ENCODE assay signal across 21 cellular contexts in the genomic region with DNA sequence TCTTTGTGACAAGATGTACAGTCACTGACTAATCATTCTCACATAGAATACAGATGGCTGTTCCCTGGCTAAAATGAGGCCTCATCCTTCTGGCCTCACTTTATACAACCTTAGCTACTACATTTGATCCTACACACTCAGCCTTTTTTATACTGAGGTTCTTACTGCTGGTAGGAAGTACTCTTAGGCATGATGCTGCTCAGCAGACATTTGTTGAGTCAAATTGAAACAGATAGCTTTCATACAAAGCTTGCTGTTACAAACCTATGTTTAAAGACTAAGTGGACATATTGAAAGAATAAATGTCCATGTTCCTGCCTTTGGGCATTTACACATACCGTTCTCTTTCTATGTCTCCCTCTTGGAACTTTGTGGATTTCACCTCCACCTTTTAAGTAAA.
DNase-seq lines count a peak whose midpoint lies in the region; ATAC-seq and TF ChIP-seq lines count a peak whose summit lies in the region.
"Had no signal": no experiment of that assay in that cellular context is flagged by ENCODE, and none has a peak within 500 bp of the region (broad histone marks: within the 10 kb centered on the region; RNA-seq: fewer than 3 reads in every experiment).

No MANE protein-coding gene starts in this region.

- H3K27me3 ChIP-seq in OCI-LY3 (ENCODE audit: low read depth, low read length) (no peaks in the 10 kb centered on the region), Karpas-422 (ENCODE audit: low read length) (no peaks in the 10 kb centered on the region), osteoblast (ENCODE audit: insufficient read depth, low read length) (no peaks in the 10 kb centered on the region)
- H3K27me3 ChIP-seq: pancreas had no signal

- H3K27ac Mint-ChIP-seq in activated naive CD8-positive, alpha-beta T cell treated with anti-CD3 and anti-CD28 coated beads for 36 hours: no peak overlapping the region
- H3K27ac Mint-ChIP-seq: activated CD4-positive, alpha-beta T cell treated with anti-CD3 and anti-CD28 coated beads, Interleukin-2, amount 10 ng/mL, durations not matched to agents 7 days and 5 days; activated T-cell treated with anti-CD3 and anti-CD28 coated beads, Interleukin-2, amount 50 U/mL, for 24 hours; stimulated activated naive B cell treated with anti-CD40 and anti-IgM and Interleukin-4, amounts not matched to agents 10 μg/mL and 1 μg/mL and 100 μg/mL, for 72 hours; type B pancreatic cell had no signal

- H3K4me1 ChIP-seq in OCI-LY3 (ENCODE audit: low read length): peaks cover 37% of the 10 kb centered on the region
- H3K4me1 ChIP-seq in Karpas-422 (ENCODE audit: low read length): no peaks in the 10 kb centered on the region
- no peaks in the 10 kb centered on the region for H3K4me1 ChIP-seq in osteoblast (ENCODE audit: insufficient read depth, low read length)
- H3K4me1 ChIP-seq: pancreas had no signal

- no peaks in the 10 kb centered on the region for H3K36me3 Mint-ChIP-seq in activated naive CD8-positive, alpha-beta T cell treated with anti-CD3 and anti-CD28 coated beads for 36 hours
- H3K36me3 Mint-ChIP-seq: stimulated activated naive B cell treated with anti-CD40 and anti-IgM and Interleukin-4, amounts not matched to agents 10 μg/mL and 1 μg/mL and 100 μg/mL, for 72 hours; type B pancreatic cell had no signal

- H3K4me3 Mint-ChIP-seq in activated naive CD8-positive, alpha-beta T cell treated with anti-CD3 and anti-CD28 coated beads for 36 hours: no peak overlapping the region
- H3K4me3 Mint-ChIP-seq: activated CD4-positive, alpha-beta T cell treated with anti-CD3 and anti-CD28 coated beads, Interleukin-2, amount 10 ng/mL, durations not matched to agents 7 days and 5 days; activated T-cell treated with anti-CD3 and anti-CD28 coated beads, Interleukin-2, amount 50 U/mL, for 24 hours; central memory CD8-positive, alpha-beta T cell; stimulated activated naive B cell treated with anti-CD40 and anti-IgM and Interleukin-4, amounts not matched to agents 10 μg/mL and 1 μg/mL and 100 μg/mL, for 72 hours; type B pancreatic cell had no signal

- no peaks in the 10 kb centered on the region for H3K79me2 ChIP-seq in OCI-LY3 (ENCODE audit: low read length)
- no peaks in the 10 kb centered on the region for H3K79me2 ChIP-seq in Karpas-422 (ENCODE audit: low read length)
- no peaks in the 10 kb centered on the region for H3K79me2 ChIP-seq in osteoblast (ENCODE audit: insufficient read depth, low read length)

- ATAC-seq in GM18520 (IDR thresholded peaks at IDR 0.05; ENCODE audit: unreplicated experiment): peak; percentile 84
- peak; percentile 67 for ATAC-seq in GM21367 (IDR thresholded peaks at IDR 0.05; ENCODE audit: unreplicated experiment)
- ATAC-seq in HG03039 (IDR thresholded peaks at IDR 0.05; ENCODE audit: unreplicated experiment): peak; percentile 70
- no peak for ATAC-seq in GM21515 (IDR thresholded peaks at IDR 0.05; ENCODE audit: unreplicated experiment)
- ATAC-seq: HCT116, K562, left cardiac atrium, pancreas had no signal

- no peaks in the 10 kb centered on the region for H3K4me1 Mint-ChIP-seq in activated naive CD8-positive, alpha-beta T cell treated with anti-CD3 and anti-CD28 coated beads for 36 hours
- H3K4me1 Mint-ChIP-seq: activated CD4-positive, alpha-beta T cell treated with anti-CD3 and anti-CD28 coated beads, Interleukin-2, amount 10 ng/mL, durations not matched to agents 7 days and 5 days; central memory CD8-positive, alpha-beta T cell; stimulated activated naive B cell treated with anti-CD40 and anti-IgM and Interleukin-4, amounts not matched to agents 10 μg/mL and 1 μg/mL and 100 μg/mL, for 72 hours had no signal

- H3K9me3 ChIP-seq in OCI-LY3 (ENCODE audit: insufficient read depth, low read length): no peaks in the 10 kb centered on the region
- no peaks in the 10 kb centered on the region for H3K9me3 ChIP-seq in Karpas-422 (ENCODE audit: low read length)
- no peaks in the 10 kb centered on the region for H3K9me3 ChIP-seq in osteoblast (ENCODE audit: low read depth, low read length)
- H3K9me3 ChIP-seq: pancreas had no signal

- H3K9ac ChIP-seq in OCI-LY3 (ENCODE audit: low read length) (peak overlapping the region; percentile 38), Karpas-422 (ENCODE audit: low read length) (no peak overlapping the region)

- peak overlapping the region; percentile 51 for H3K27ac ChIP-seq in OCI-LY3 (ENCODE audit: low read length)
- no peak overlapping the region for H3K27ac ChIP-seq in Karpas-422 (ENCODE audit: low read length)
- H3K27ac ChIP-seq in osteoblast (ENCODE audit: low read depth, low read length): no peak overlapping the region
- H3K27ac ChIP-seq: pancreas had no signal

- DNase-seq in activated naive CD8-positive, alpha-beta T cell treated with anti-CD3 and anti-CD28 coated beads for 36 hours: no peak
- no peak for DNase-seq in Karpas-422
- DNase-seq in osteoblast (ENCODE audit: insufficient read length, low spot score, missing footprints): no peak
- DNase-seq: activated CD4-positive, alpha-beta T cell treated with anti-CD3 and anti-CD28 coated beads, Interleukin-2, amount 10 ng/mL, durations not matched to agents 7 days and 5 days; activated T-cell treated with anti-CD3 and anti-CD28 coated beads, Interleukin-2, amount 50 U/mL, for 24 hours; GF-D8; left cardiac atrium; NCI-H1417 treated with DMSO at 0.1 percent for 48 hours; pancreas; small intestine; stimulated activated naive B cell treated with anti-CD40 and anti-IgM and Interleukin-4, amounts not matched to agents 10 μg/mL and 1 μg/mL and 100 μg/mL, for 72 hours; T1000 had no signal

- TF ChIP-seq CTCF in OCI-LY3 (IDR thresholded peaks at IDR 0.05; ENCODE audit: low read depth, low read length) (no peak), osteoblast (IDR thresholded peaks at IDR 0.05; ENCODE audit: extremely low read depth, low read depth, low read length) (no peak)

- H4K20me1 ChIP-seq in OCI-LY3 (ENCODE audit: insufficient read depth, low read length): no peaks in the 10 kb centered on the region
- H4K20me1 ChIP-seq in Karpas-422 (ENCODE audit: insufficient read depth, low read depth, low read length): no peaks in the 10 kb centered on the region
- H4K20me1 ChIP-seq in osteoblast (ENCODE audit: insufficient read depth, low read length): no peaks in the 10 kb centered on the region

- no peaks in the 10 kb centered on the region for H3K27me3 Mint-ChIP-seq in activated naive CD8-positive, alpha-beta T cell treated with anti-CD3 and anti-CD28 coated beads for 36 hours
- H3K27me3 Mint-ChIP-seq: activated CD4-positive, alpha-beta T cell treated with anti-CD3 and anti-CD28 coated beads, Interleukin-2, amount 10 ng/mL, durations not matched to agents 7 days and 5 days; activated T-cell treated with anti-CD3 and anti-CD28 coated beads, Interleukin-2, amount 50 U/mL, for 24 hours; central memory CD8-positive, alpha-beta T cell; stimulated activated naive B cell treated with anti-CD40 and anti-IgM and Interleukin-4, amounts not matched to agents 10 μg/mL and 1 μg/mL and 100 μg/mL, for 72 hours had no signal

- H2AFZ ChIP-seq in OCI-LY3 (ENCODE audit: low read depth, low read length) (peak overlapping the region; percentile 89), Karpas-422 (ENCODE audit: low read length) (no peak overlapping the region), osteoblast (ENCODE audit: low read length) (no peak overlapping the region)

- peaks cover 3% of the 10 kb centered on the region for H3K36me3 ChIP-seq in OCI-LY3 (replicated peaks; ENCODE audit: low read depth, low read length)
- H3K36me3 ChIP-seq in Karpas-422 (ENCODE audit: insufficient read depth, low read length): no peaks in the 10 kb centered on the region
- H3K36me3 ChIP-seq in osteoblast (ENCODE audit: insufficient read depth, low read length): no peaks in the 10 kb centered on the region
- H3K36me3 ChIP-seq: pancreas had no signal

- no peak overlapping the region for H3K4me3 ChIP-seq in OCI-LY3 (ENCODE audit: low read length)
- H3K4me3 ChIP-seq in Karpas-422 (ENCODE audit: low read length): no peak overlapping the region
- no peak overlapping the region for H3K4me3 ChIP-seq in osteoblast (ENCODE audit: insufficient read depth, low read length)
- H3K4me3 ChIP-seq: K562, pancreas had no signal

- peaks cover 1% of the 10 kb centered on the region for H3K9me3 Mint-ChIP-seq in activated naive CD8-positive, alpha-beta T cell treated with anti-CD3 and anti-CD28 coated beads for 36 hours
- H3K9me3 Mint-ChIP-seq: activated CD4-positive, alpha-beta T cell treated with anti-CD3 and anti-CD28 coated beads, Interleukin-2, amount 10 ng/mL, durations not matched to agents 7 days and 5 days; activated T-cell treated with anti-CD3 and anti-CD28 coated beads, Interleukin-2, amount 50 U/mL, for 24 hours; type B pancreatic cell had no signal

- peak overlapping the region; percentile 50 for H3K4me2 ChIP-seq in OCI-LY3 (ENCODE audit: low read length)
- H3K4me2 ChIP-seq in Karpas-422 (ENCODE audit: low read depth, low read length, poor library complexity, severe bottlenecking): no peak overlapping the region
- H3K4me2 ChIP-seq in osteoblast (ENCODE audit: insufficient read depth, low read length): no peak overlapping the region

- H3K9me2 ChIP-seq in Karpas-422 (replicated peaks; ENCODE audit: insufficient read depth, low read length): no peaks in the 10 kb centered on the region
